ENCODE assay signal across 17 cellular contexts in the genomic region with DNA sequence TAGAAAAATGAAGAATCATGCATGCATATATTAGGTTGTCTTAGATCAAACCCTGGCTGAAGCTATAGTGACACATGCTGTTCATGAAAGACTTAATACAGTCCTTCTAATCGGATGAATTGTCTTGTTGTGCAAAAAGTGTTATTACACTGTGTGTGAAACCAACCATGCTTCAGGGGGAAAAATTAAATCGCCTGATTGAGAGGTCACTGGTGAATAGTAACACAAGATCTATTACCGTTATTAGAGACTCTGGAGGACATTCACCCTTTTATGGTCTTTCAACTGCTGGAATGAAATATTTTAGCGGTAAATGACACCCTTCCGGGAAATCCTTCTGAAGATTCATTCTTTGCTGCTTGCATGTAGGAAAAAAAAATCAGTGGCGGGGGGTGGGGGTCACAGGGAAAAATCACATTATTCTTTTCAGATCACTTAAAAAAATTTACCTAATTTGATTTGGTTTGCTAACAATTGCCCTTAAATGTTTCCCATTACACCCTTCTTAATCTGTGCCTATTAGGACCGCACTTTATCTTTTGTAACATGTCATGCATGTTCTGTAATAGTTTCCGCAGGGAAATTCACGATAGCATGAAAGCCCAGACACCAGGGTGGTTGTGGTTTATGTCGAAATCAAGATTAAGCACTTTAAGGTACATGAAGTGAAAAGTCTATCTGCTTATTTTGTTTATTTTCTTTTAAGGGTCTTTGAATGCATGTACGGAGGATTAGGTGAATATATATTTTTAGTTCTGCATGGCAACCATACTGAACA.
"Had no signal": no experiment of that assay in that cellular context is flagged by ENCODE, and none has a peak within 500 bp of the region (broad histone marks: within the 10 kb centered on the region; RNA-seq: fewer than 3 reads in every experiment).

No MANE protein-coding gene starts in this region.

- H3K4me1 ChIP-seq: breast epithelium, right atrium auricular region, tibial artery, vagina had no signal

- H3K9me3 ChIP-seq: breast epithelium, right atrium auricular region, tibial artery, vagina had no signal

- DNase-seq: activated CD4-positive, alpha-beta T cell treated with anti-CD3 and anti-CD28 coated beads, Interleukin-2, amount 10 ng/mL, durations not matched to agents 7 days and 5 days; activated naive CD8-positive, alpha-beta T cell treated with anti-CD3 and anti-CD28 coated beads, Interleukin-2, amount 10 ng/mL, durations not matched to agents 7 days and 5 days; anterior cingulate cortex; cerebellar nuclear complex; dermis blood vessel endothelial cell; hippocampal formation; kidney glomerular epithelial cell; mesendoderm; natural killer cell; posterior cingulate gyrus; stimulated activated CD4-positive, alpha-beta T cell treated with anti-CD3 and anti-CD28 coated beads, Interleukin-4, amount 100 ng/mL, for 24 hours; stimulated activated naive CD4-positive, alpha-beta T cell; tibial artery had no signal

- H3K36me3 ChIP-seq: breast epithelium, right atrium auricular region, tibial artery, vagina had no signal

- H3K27me3 ChIP-seq: breast epithelium, right atrium auricular region, tibial artery, vagina had no signal

- H3K4me3 ChIP-seq: breast epithelium, right atrium auricular region, skin epidermis, tibial artery, vagina had no signal

- H3K27ac ChIP-seq: breast epithelium, right atrium auricular region, skin epidermis, tibial artery, vagina had no signal
